In the genomic region with DNA sequence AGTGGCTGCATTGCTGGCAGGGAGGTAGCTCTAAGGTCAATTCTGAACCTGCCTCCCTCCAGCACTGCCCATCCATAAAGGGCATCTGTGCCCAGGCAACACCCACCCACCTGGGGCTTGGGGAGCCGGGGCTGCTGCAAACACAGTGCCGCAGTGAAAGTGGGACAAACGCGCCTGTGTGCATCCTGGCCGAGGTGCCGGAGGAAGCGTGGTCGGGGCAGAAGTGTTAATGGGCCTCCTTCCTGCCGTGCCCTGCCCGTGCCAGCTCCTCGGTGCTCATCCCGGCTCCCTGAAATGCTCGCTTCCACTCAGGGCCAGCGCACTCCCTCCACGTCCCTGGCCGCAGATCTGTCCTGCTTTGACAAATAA, we compare ENCODE assay signal across 13 cellular contexts. TPM values are rescaled to one million over a fixed set of nuclear protein-coding genes. Genes with fewer than 3 reads are reported as not detected.
DNase-seq lines count a peak whose midpoint lies in the region; ATAC-seq and TF ChIP-seq lines count a peak whose summit lies in the region.
"Had no signal": no experiment of that assay in that cellular context is flagged by ENCODE, and none has a peak within 500 bp of the region (broad histone marks: within the 10 kb centered on the region; RNA-seq: fewer than 3 reads in every experiment).

No MANE protein-coding gene starts in this region.

- peak overlapping the region; percentile 76 for H3K4me3 Mint-ChIP-seq in activated naive CD4-positive, alpha-beta T cell treated with anti-CD3 and anti-CD28 coated beads, Interleukin-2, amount 10 ng/mL, durations not matched to agents 7 days and 5 days

- H3K27ac Mint-ChIP-seq in activated naive CD4-positive, alpha-beta T cell treated with anti-CD3 and anti-CD28 coated beads, Interleukin-2, amount 10 ng/mL, durations not matched to agents 7 days and 5 days = peak overlapping the region; percentile 95
- no peak overlapping the region for H3K27ac Mint-ChIP-seq in activated naive CD4-positive, alpha-beta T cell treated with anti-CD3 and anti-CD28 coated beads, Interleukin-2, amount 50 U/mL, for 72 hours

- H3K27ac ChIP-seq in esophagus squamous epithelium (peak overlapping the region in 3 of 4 donors; percentile 87 to 91 (median 89)), stomach (peak overlapping the region; percentile 2 to 91 (median 82))

- no peaks in the 10 kb centered on the region for H3K36me3 ChIP-seq in esophagus squamous epithelium
- no peaks in the 10 kb centered on the region for H3K36me3 ChIP-seq in stomach
- H3K36me3 ChIP-seq: left ventricle myocardium inferior had no signal

- H3K9me3 ChIP-seq in esophagus squamous epithelium = peaks cover 0 to 10% (median 8%) of the 10 kb centered on the region in 3 donors
- peaks cover 0 to 16% (median 5%) of the 10 kb centered on the region in 4 donors for H3K9me3 ChIP-seq in stomach

- no peaks in the 10 kb centered on the region for H3K9me3 Mint-ChIP-seq in activated naive CD4-positive, alpha-beta T cell treated with anti-CD3 and anti-CD28 coated beads, Interleukin-2, amount 10 ng/mL, durations not matched to agents 7 days and 5 days
- no peaks in the 10 kb centered on the region for H3K9me3 Mint-ChIP-seq in activated naive CD4-positive, alpha-beta T cell treated with anti-CD3 and anti-CD28 coated beads, Interleukin-2, amount 50 U/mL, for 72 hours

- H3K4me1 ChIP-seq in esophagus squamous epithelium (peaks cover 31 to 67% (median 31%) of the 10 kb centered on the region in 3 donors), stomach (peaks cover 27 to 73% (median 37%) of the 10 kb centered on the region in 4 donors)

- ATAC-seq in activated naive CD4-positive, alpha-beta T cell treated with anti-CD3 and anti-CD28 coated beads, Interleukin-2, amount 50 U/mL, for 72 hours = no peak
- ATAC-seq in GM19397 (IDR thresholded peaks at IDR 0.05; ENCODE audit: unreplicated experiment) = no peak

- H3K27me3 ChIP-seq in esophagus squamous epithelium (no peaks in the 10 kb centered on the region), stomach (no peaks in the 10 kb centered on the region)

- H3K4me3 ChIP-seq in esophagus squamous epithelium (no peak overlapping the region), stomach (no peak overlapping the region)
- H3K4me3 ChIP-seq: left ventricle myocardium inferior had no signal

- intact Hi-C loops in esophagus squamous epithelium (cut with DNase I) = no loop called here
- intact Hi-C loops in stomach (cut with DNase I; ENCODE audit: low total_unique reads) = no loop called here

- TF ChIP-seq POLR2A in esophagus squamous epithelium (IDR thresholded peaks at IDR 0.05) (no peak), stomach (IDR thresholded peaks at IDR 0.05) (no peak)

- TF ChIP-seq CTCF in esophagus squamous epithelium (IDR thresholded peaks at IDR 0.05) (no peak), stomach (IDR thresholded peaks at IDR 0.05) (no peak)

- peaks cover 4% of the 10 kb centered on the region for H3K27me3 Mint-ChIP-seq in activated naive CD4-positive, alpha-beta T cell treated with anti-CD3 and anti-CD28 coated beads, Interleukin-2, amount 10 ng/mL, durations not matched to agents 7 days and 5 days

- peaks cover 86% of the 10 kb centered on the region for H3K4me1 Mint-ChIP-seq in activated naive CD4-positive, alpha-beta T cell treated with anti-CD3 and anti-CD28 coated beads, Interleukin-2, amount 10 ng/mL, durations not matched to agents 7 days and 5 days

- WGBS in esophagus squamous epithelium, 2 donors = 89 to 96% methylated on average over 5 to 16 of the region's 16 CpGs
- WGBS in stomach, 5 donors = 61 to 86% (median 73%) methylated on average over 16 of the region's 16 CpGs

- DNase-seq in activated naive CD4-positive, alpha-beta T cell treated with anti-CD3 and anti-CD28 coated beads, Interleukin-2, amount 10 ng/mL, durations not matched to agents 7 days and 5 days = peak; percentile 40
- no peak for DNase-seq in activated naive CD4-positive, alpha-beta T cell treated with anti-CD3 and anti-CD28 coated beads, Interleukin-2, amount 50 U/mL, for 72 hours (ENCODE audit: low spot score in 2 of 2)
- DNase-seq in SW480 (ENCODE audit: low spot score) (peak; percentile 23), esophagus squamous epithelium (lab: John Stamatoyannopoulos, UW) (no peak), stomach (no peak), AG20443 (ENCODE audit: low spot score) (no peak), NCI-H446 (lab: John Stamatoyannopoulos, UW) (no peak)
- DNase-seq: GOT3, hypothalamus, left ventricle myocardium inferior, MM.1S, occipital lobe had no signal

- H3K36me3 Mint-ChIP-seq in activated naive CD4-positive, alpha-beta T cell treated with anti-CD3 and anti-CD28 coated beads, Interleukin-2, amount 10 ng/mL, durations not matched to agents 7 days and 5 days = peaks cover 2% of the 10 kb centered on the region
- H3K36me3 Mint-ChIP-seq in activated naive CD4-positive, alpha-beta T cell treated with anti-CD3 and anti-CD28 coated beads, Interleukin-2, amount 50 U/mL, for 72 hours = no peaks in the 10 kb centered on the region

- no peak for TF ChIP-seq EP300 in stomach (IDR thresholded peaks at IDR 0.05)

- CTCF ChIA-PET in activated naive CD4-positive, alpha-beta T cell treated with anti-CD3 and anti-CD28 coated beads, Interleukin-2, amount 10 ng/mL, durations not matched to agents 7 days and 5 days (lab: Charles Lee) = interaction anchor here (1.0 to 6.0 kb wide), 10 partner anchors 10 to 57 kb away, joined by 3 to 88 read pairs (median 20); partner anchors contain the start of gene ZFP36L2

RNA-seq across cellular contexts. Expression of gene ZFP36L2, which starts 55.7 kb away (rescaled TPM):
- 10 to 100 TPM; 27.3 to 70.4 TPM for total RNA-seq in activated naive CD4-positive, alpha-beta T cell treated with anti-CD3 and anti-CD28 coated beads, Interleukin-2, amount 50 U/mL, for 72 hours
- total RNA-seq in esophagus squamous epithelium (10 to 100 TPM; 26.6 to 87.7 (median 41.8) TPM), stomach (100 to 1,000 TPM in 3 of 5 donors, 10 to 100 TPM in 2; 49.1 to 189 (median 109) TPM)
- polyA plus RNA-seq in stomach = 10 to 100 TPM; 43.7 to 89.2 (median 44.0) TPM

Comparison
In these comparisons a context has a peak if more than half of its experiments do, and no peak if none do; other contexts are left out.
1. DNase-seq: peak in activated naive CD4-positive, alpha-beta T cell treated with anti-CD3 and anti-CD28 coated beads, Interleukin-2, amount 10 ng/mL, durations not matched to agents 7 days and 5 days (single experiment) and SW480 (single experiment); none in activated naive CD4-positive, alpha-beta T cell treated with anti-CD3 and anti-CD28 coated beads, Interleukin-2, amount 50 U/mL, for 72 hours (0 of 2), esophagus squamous epithelium (single experiment), stomach (single experiment), AG20443 (single experiment) and NCI-H446 (0 of 2).